ENCODE assay signal across 1 cellular context in genomic region chrX:24054182-24055042, GRCh38.
TF ChIP-seq lines count a peak whose summit lies in the region.

TSS of gene EIF2S3 (plus strand) at chrX:24054956. CDS start at chrX:24054969, 13 bp downstream.

TF ChIP-seq in K562, 482 proteins besides CTCF, POLR2A, EP300 and RAD21 (continued from another document):
- TF ChIP-seq PRDM10 (IDR thresholded peaks at IDR 0.05; ENCODE audit: partially characterized antibody) (peak; percentile 96), PHB2 (IDR thresholded peaks at IDR 0.05; ENCODE audit: low read depth) (no peak), ZNF592 (IDR thresholded peaks at IDR 0.05) (no peak), BRCA1 (IDR thresholded peaks at IDR 0.05) (no peak), BRCA1 (CRISPR knock-in tag; IDR thresholded peaks at IDR 0.05) (no peak), HDGF (IDR thresholded peaks at IDR 0.05) (no peak), TAF1 (IDR thresholded peaks at IDR 0.05; ENCODE audit: control insufficient read depth, extremely low read depth, insufficient read depth, low read length, severe bottlenecking) (peak; percentile 93), ZNF175 (CRISPR knock-in tag; IDR thresholded peaks at IDR 0.05; ENCODE audit: low read depth) (0 out of 2 replicates have a peak, but pooled peaks have one; percentile 33), ZNF274 (IDR thresholded peaks at IDR 0.05; ENCODE audit: borderline replicate concordance, low read depth, low read length) (no peak), ZNF561 (CRISPR knock-in tag; conservative IDR thresholded peaks at IDR 0.05) (no peak), MAFK (IDR thresholded peaks at IDR 0.05; ENCODE audit: low read length) (no peak), ZNF384 (IDR thresholded peaks at IDR 0.05; ENCODE audit: low read depth, low read length) (peak; percentile 99), KLF1 (tag; IDR thresholded peaks at IDR 0.05) (no peak; the same call in 1 of the 2 replicates), ZNF551 (CRISPR knock-in tag; IDR thresholded peaks at IDR 0.05) (no peak), ZBTB17 (CRISPR knock-in tag; IDR thresholded peaks at IDR 0.05) (no peak), ADNP (tag; IDR thresholded peaks at IDR 0.05) (no peak), CCAR2 (IDR thresholded peaks at IDR 0.05; ENCODE audit: low read depth, low read length) (no peak), ZNF445 (CRISPR knock-in tag; IDR thresholded peaks at IDR 0.05; ENCODE audit: low read depth) (no peak), ETS2 (tag; IDR thresholded peaks at IDR 0.05; ENCODE audit: borderline replicate concordance, poor library complexity, severe bottlenecking) (no peak), NFIX (CRISPR knock-in tag; IDR thresholded peaks at IDR 0.05; ENCODE audit: low read depth) (no peak), ZNF232 (CRISPR knock-in tag; IDR thresholded peaks at IDR 0.05) (no peak), ATF6 (CRISPR knock-in tag; IDR thresholded peaks at IDR 0.05) (0 out of 2 replicates have a peak, but pooled peaks have one; percentile 37), HOXB6 (CRISPR knock-in tag; IDR thresholded peaks at IDR 0.05; ENCODE audit: borderline replicate concordance) (no peak), ZNF830 (CRISPR knock-in tag; IDR thresholded peaks at IDR 0.05) (no peak), ZBED1 (IDR thresholded peaks at IDR 0.05) (no peak), PHF8 (IDR thresholded peaks at IDR 0.05; ENCODE audit: borderline replicate concordance, low read length) (no peak), ZFPM2 (CRISPR knock-in tag; IDR thresholded peaks at IDR 0.05) (no peak), RUNX1 (IDR thresholded peaks at IDR 0.05; ENCODE audit: low read depth) (no peak), MBD1 (CRISPR knock-in tag; IDR thresholded peaks at IDR 0.05) (no peak), FOS (IDR thresholded peaks at IDR 0.05; ENCODE audit: extremely low read depth, insufficient read length) (no peak), HNRNPUL1 (IDR thresholded peaks at IDR 0.05; ENCODE audit: low read length) (no peak), POU5F1 (IDR thresholded peaks at IDR 0.05; ENCODE audit: borderline replicate concordance, low read depth, low read length, partially characterized antibody) (no peak)
